In the genomic region with DNA sequence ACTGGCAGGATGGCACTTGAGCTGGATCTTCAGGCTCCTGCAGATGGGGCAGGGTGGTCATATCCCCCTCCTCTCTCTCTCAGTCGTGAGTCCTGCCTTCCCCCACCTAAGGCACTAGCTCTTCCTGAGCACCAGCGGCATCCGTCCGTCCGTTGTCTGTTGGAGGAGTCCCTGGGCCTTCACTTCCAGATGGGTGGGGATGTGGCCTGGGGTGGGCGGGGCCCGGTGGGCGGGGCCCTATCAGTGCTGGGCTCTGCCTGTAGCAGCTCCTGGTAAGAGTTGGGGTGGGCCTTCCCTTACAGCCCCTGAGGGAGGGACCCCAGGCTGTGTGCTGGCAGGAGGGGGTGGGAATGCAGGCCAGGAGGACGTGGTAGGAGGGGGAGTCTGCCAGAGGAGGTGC, we compare ENCODE assay signal across 2 cellular contexts.
TF ChIP-seq lines count a peak whose summit lies in the region.

No MANE protein-coding gene starts in this region.

TF ChIP-seq in HEK293, 187 proteins besides CTCF, POLR2A, EP300 and RAD21 (continued from another document):
- TF ChIP-seq, protein P1, sequence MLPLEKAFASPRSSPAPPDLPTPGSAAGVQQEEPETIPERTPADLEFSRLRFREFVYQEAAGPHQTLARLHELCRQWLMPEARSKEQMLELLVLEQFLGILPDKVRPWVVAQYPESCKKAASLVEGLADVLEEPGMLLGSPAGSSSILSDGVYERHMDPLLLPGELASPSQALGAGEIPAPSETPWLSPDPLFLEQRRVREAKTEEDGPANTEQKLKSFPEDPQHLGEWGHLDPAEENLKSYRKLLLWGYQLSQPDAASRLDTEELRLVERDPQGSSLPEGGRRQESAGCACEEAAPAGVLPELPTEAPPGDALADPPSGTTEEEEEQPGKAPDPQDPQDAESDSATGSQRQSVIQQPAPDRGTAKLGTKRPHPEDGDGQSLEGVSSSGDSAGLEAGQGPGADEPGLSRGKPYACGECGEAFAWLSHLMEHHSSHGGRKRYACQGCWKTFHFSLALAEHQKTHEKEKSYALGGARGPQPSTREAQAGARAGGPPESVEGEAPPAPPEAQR (tag by site-specific recombination; IDR thresholded peaks at IDR 0.05) = no peak

TF ChIP-seq in WTC11, 78 proteins besides CTCF, POLR2A, EP300 and RAD21 (continued from another document):
- TF ChIP-seq, protein P2, sequence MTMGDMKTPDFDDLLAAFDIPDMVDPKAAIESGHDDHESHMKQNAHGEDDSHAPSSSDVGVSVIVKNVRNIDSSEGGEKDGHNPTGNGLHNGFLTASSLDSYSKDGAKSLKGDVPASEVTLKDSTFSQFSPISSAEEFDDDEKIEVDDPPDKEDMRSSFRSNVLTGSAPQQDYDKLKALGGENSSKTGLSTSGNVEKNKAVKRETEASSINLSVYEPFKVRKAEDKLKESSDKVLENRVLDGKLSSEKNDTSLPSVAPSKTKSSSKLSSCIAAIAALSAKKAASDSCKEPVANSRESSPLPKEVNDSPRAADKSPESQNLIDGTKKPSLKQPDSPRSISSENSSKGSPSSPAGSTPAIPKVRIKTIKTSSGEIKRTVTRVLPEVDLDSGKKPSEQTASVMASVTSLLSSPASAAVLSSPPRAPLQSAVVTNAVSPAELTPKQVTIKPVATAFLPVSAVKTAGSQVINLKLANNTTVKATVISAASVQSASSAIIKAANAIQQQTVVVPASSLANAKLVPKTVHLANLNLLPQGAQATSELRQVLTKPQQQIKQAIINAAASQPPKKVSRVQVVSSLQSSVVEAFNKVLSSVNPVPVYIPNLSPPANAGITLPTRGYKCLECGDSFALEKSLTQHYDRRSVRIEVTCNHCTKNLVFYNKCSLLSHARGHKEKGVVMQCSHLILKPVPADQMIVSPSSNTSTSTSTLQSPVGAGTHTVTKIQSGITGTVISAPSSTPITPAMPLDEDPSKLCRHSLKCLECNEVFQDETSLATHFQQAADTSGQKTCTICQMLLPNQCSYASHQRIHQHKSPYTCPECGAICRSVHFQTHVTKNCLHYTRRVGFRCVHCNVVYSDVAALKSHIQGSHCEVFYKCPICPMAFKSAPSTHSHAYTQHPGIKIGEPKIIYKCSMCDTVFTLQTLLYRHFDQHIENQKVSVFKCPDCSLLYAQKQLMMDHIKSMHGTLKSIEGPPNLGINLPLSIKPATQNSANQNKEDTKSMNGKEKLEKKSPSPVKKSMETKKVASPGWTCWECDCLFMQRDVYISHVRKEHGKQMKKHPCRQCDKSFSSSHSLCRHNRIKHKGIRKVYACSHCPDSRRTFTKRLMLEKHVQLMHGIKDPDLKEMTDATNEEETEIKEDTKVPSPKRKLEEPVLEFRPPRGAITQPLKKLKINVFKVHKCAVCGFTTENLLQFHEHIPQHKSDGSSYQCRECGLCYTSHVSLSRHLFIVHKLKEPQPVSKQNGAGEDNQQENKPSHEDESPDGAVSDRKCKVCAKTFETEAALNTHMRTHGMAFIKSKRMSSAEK (CRISPR knock-in tag; IDR thresholded peaks at IDR 0.05; ENCODE audit: borderline replicate concordance) = no peak
- TF ChIP-seq GRHL2 (CRISPR knock-in tag; IDR thresholded peaks at IDR 0.05; ENCODE audit: insufficient replicate concordance, severe bottlenecking) (no peak), TEAD1 (CRISPR knock-in tag; IDR thresholded peaks at IDR 0.05) (no peak), RORB (CRISPR knock-in tag; IDR thresholded peaks at IDR 0.05) (no peak), FOXJ3 (CRISPR knock-in tag; IDR thresholded peaks at IDR 0.05; ENCODE audit: borderline replicate concordance) (no peak)
- TF ChIP-seq, protein P3, sequence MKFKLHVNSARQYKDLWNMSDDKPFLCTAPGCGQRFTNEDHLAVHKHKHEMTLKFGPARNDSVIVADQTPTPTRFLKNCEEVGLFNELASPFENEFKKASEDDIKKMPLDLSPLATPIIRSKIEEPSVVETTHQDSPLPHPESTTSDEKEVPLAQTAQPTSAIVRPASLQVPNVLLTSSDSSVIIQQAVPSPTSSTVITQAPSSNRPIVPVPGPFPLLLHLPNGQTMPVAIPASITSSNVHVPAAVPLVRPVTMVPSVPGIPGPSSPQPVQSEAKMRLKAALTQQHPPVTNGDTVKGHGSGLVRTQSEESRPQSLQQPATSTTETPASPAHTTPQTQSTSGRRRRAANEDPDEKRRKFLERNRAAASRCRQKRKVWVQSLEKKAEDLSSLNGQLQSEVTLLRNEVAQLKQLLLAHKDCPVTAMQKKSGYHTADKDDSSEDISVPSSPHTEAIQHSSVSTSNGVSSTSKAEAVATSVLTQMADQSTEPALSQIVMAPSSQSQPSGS (CRISPR knock-in tag; IDR thresholded peaks at IDR 0.05; ENCODE audit: borderline replicate concordance, low read depth) = no peak
- TF ChIP-seq, protein P4, sequence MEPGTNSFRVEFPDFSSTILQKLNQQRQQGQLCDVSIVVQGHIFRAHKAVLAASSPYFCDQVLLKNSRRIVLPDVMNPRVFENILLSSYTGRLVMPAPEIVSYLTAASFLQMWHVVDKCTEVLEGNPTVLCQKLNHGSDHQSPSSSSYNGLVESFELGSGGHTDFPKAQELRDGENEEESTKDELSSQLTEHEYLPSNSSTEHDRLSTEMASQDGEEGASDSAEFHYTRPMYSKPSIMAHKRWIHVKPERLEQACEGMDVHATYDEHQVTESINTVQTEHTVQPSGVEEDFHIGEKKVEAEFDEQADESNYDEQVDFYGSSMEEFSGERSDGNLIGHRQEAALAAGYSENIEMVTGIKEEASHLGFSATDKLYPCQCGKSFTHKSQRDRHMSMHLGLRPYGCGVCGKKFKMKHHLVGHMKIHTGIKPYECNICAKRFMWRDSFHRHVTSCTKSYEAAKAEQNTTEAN (CRISPR knock-in tag; IDR thresholded peaks at IDR 0.05) = no peak
- TF ChIP-seq, protein P5, sequence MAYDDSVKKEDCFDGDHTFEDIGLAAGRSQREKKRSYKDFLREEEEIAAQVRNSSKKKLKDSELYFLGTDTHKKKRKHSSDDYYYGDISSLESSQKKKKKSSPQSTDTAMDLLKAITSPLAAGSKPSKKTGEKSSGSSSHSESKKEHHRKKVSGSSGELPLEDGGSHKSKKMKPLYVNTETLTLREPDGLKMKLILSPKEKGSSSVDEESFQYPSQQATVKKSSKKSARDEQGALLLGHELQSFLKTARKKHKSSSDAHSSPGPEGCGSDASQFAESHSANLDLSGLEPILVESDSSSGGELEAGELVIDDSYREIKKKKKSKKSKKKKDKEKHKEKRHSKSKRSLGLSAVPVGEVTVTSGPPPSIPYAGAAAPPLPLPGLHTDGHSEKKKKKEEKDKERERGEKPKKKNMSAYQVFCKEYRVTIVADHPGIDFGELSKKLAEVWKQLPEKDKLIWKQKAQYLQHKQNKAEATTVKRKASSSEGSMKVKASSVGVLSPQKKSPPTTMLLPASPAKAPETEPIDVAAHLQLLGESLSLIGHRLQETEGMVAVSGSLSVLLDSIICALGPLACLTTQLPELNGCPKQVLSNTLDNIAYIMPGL (CRISPR knock-in tag; IDR thresholded peaks at IDR 0.05) = no peak
TF ChIP-seq in WTC11: peak in this region for 0.
